ENCODE assay signal across 10 cellular contexts in the genomic region with DNA sequence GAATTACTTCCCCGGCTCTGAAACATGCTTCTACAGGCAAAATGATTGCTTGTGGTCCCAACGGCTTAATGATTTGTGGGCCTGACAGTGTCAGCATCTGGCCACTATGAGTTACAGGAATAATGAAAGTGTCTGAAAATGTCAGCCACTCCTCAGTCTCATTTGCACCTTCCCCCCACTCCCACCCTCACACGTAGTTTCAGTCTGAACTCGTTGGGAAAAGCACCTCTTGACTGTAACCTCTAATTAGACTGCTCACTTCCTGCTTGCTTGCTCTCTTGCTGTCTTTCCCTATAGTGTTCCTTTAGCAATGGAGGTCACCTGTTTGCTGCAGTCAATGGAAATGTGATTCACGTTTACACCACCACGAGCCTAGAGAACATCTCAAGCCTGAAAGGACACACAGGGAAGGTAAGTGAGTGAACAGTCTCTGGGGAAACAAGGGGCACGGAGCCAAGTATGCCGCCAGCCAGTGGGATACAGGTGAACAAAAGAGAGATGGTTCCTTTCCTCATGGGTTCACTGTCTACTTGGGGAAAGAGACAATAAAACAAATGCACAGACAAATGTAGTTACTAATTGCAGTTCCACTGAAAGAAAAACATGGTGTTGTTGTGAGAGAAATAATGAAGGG. TPM values are rescaled to one million over a fixed set of nuclear protein-coding genes. Genes with fewer than 3 reads are reported as not detected.
DNase-seq lines count a peak whose midpoint lies in the region; ATAC-seq and TF ChIP-seq lines count a peak whose summit lies in the region.
"Had no signal": no experiment of that assay in that cellular context is flagged by ENCODE, and none has a peak within 500 bp of the region (broad histone marks: within the 10 kb centered on the region; RNA-seq: fewer than 3 reads in every experiment).

No MANE protein-coding gene starts in this region.

- H4K8ac ChIP-seq in IMR-90 (ENCODE audit: low read depth in 2 of 2, low read length in 2 of 2), result no peak overlapping the region; a peak in 1 of 4 replicates

- POLR2A ChIA-PET in IMR-90 (lab: Charles Lee; ENCODE audit: unreplicated experiment), result no interaction called here
- POLR2A ChIA-PET in naive thymus-derived CD8-positive, alpha-beta T cell (lab: Charles Lee), result no interaction called here

- dilution Hi-C loops in IMR-90 (cut with HindIII; ENCODE audit: low sequenced_read_pairs, unreplicated experiment), result no loop called here

- H3K9me3 ChIP-seq in IMR-90 (ENCODE audit: control insufficient read depth, insufficient read depth, low read length), result no peaks in the 10 kb centered on the region

- CTCF ChIA-PET in IMR-90 (lab: Yijun Ruan, JAX), result no interaction called here

- H2BK120ac ChIP-seq in IMR-90 (ENCODE audit: low read depth, low read length), result peak overlapping the region; percentile 66; the same call in 1 of the 2 replicates

- H3K9me3 Mint-ChIP-seq in activated T-helper 17 cell treated with anti-CD3 and anti-CD28 coated beads, Interleukin-2, amount 50 U/mL, for 72 hours, result peaks cover 6% of the 10 kb centered on the region
- peaks cover 1 to 6% of the 10 kb centered on the region in 2 donors for H3K9me3 Mint-ChIP-seq in effector memory CD8-positive, alpha-beta T cell
- H3K9me3 Mint-ChIP-seq in naive thymus-derived CD8-positive, alpha-beta T cell, result peaks cover 4 to 14% (median 11%) of the 10 kb centered on the region in 9 donors

- no peak for TF ChIP-seq CTCF in GM12864 (IDR thresholded peaks at IDR 0.05; ENCODE audit: low read depth, low read length, missing control alignments)
- TF ChIP-seq CTCF in IMR-90 (conservative IDR thresholded peaks at IDR 0.05; ENCODE audit: low read depth, low read length), result no peak

- no peaks in the 10 kb centered on the region for H3K79me1 ChIP-seq in IMR-90 (ENCODE audit: low read depth in 1 of 2, low read length in 2 of 2)

- H3K27me3 Mint-ChIP-seq in activated T-helper 17 cell treated with anti-CD3 and anti-CD28 coated beads, Interleukin-2, amount 50 U/mL, for 72 hours, result peaks cover 15% of the 10 kb centered on the region
- peaks cover 0 to 18% of the 10 kb centered on the region in 2 donors for H3K27me3 Mint-ChIP-seq in effector memory CD8-positive, alpha-beta T cell
- H3K27me3 Mint-ChIP-seq in naive thymus-derived CD8-positive, alpha-beta T cell, result peaks cover 7 to 19% (median 9%) of the 10 kb centered on the region in 5 donors

- no peak overlapping the region for H2BK20ac ChIP-seq in IMR-90 (ENCODE audit: low read depth, low read length)

- no CpG with 5 or more reads among the region's 8 CpGs for WGBS in IMR-90 (ENCODE audit: extremely low coverage in 2 of 2, insufficient read length in 1 of 2), 2 experiments

- H3K9me1 ChIP-seq in IMR-90 (ENCODE audit: insufficient read depth, low read length), result no peaks in the 10 kb centered on the region

- H3K27ac Mint-ChIP-seq in activated T-helper 17 cell treated with anti-CD3 and anti-CD28 coated beads, Interleukin-2, amount 50 U/mL, for 72 hours, result no peak overlapping the region
- no peak overlapping the region for H3K27ac Mint-ChIP-seq in effector memory CD8-positive, alpha-beta T cell
- no peak overlapping the region for H3K27ac Mint-ChIP-seq in naive thymus-derived CD8-positive, alpha-beta T cell
- H3K27ac Mint-ChIP-seq: activated T-cell treated with anti-CD3 and anti-CD28 coated beads, Interleukin-2, amount 50 U/mL, for 72 hours; T-helper 1 cell treated with Interleukin-12 subunit alpha and Interleukin-12 subunit beta and Interleukin-4 antibody, amounts not matched to agents 30 μg/mL and 1 μg/mL, for 36 hours had no signal

- H3K4me3 Mint-ChIP-seq in activated T-helper 17 cell treated with anti-CD3 and anti-CD28 coated beads, Interleukin-2, amount 50 U/mL, for 72 hours, result no peak overlapping the region
- no peak overlapping the region for H3K4me3 Mint-ChIP-seq in effector memory CD8-positive, alpha-beta T cell
- no peak overlapping the region for H3K4me3 Mint-ChIP-seq in naive thymus-derived CD8-positive, alpha-beta T cell
- H3K4me3 Mint-ChIP-seq: activated T-cell treated with anti-CD3 and anti-CD28 coated beads, Interleukin-2, amount 50 U/mL, for 72 hours; T-helper 1 cell treated with Interleukin-12 subunit alpha and Interleukin-12 subunit beta and Interleukin-4 antibody, amounts not matched to agents 30 μg/mL and 1 μg/mL, for 36 hours had no signal

- no peak for TF ChIP-seq POLR2A in IMR-90 (IDR thresholded peaks at IDR 0.05; ENCODE audit: low read depth, low read length)

- no peaks in the 10 kb centered on the region for H3K4me1 ChIP-seq in IMR-90 (ENCODE audit: control insufficient read depth, insufficient read depth, low read length)

- no peak for TF ChIP-seq RAD21 in IMR-90 (IDR thresholded peaks at IDR 0.05; ENCODE audit: low read length)

- H2AK9ac ChIP-seq in IMR-90 (replicated peaks; ENCODE audit: low read depth, low read length, poor library complexity), result peak overlapping the region; percentile 14

- intact Hi-C loops in IMR-90 (cut with micrococcal nuclease), result no loop called here

- H3K4me3 ChIP-seq in GM12864 (ENCODE audit: low read depth, low read length) (peak overlapping the region; percentile 48), IMR-90 (ENCODE audit: insufficient read depth, low read depth, low read length) (no peak overlapping the region)

- H3K27ac ChIP-seq in IMR-90 (ENCODE audit: insufficient read depth, low read length), result no peak overlapping the region

- H3K4me1 Mint-ChIP-seq in activated T-helper 17 cell treated with anti-CD3 and anti-CD28 coated beads, Interleukin-2, amount 50 U/mL, for 72 hours, result no peaks in the 10 kb centered on the region
- no peaks in the 10 kb centered on the region for H3K4me1 Mint-ChIP-seq in effector memory CD8-positive, alpha-beta T cell (ENCODE audit: low read depth in 2 of 2)
- H3K4me1 Mint-ChIP-seq in naive thymus-derived CD8-positive, alpha-beta T cell, result no peaks in the 10 kb centered on the region

- 0 out of 3 replicates have a peak overlapping the region, but pooled peaks have one; percentile 59 for H2BK15ac ChIP-seq in IMR-90 (ENCODE audit: low read depth, low read length)

- H3K4me2 ChIP-seq in IMR-90 (ENCODE audit: low read depth, low read length), result no peak overlapping the region

- no peak overlapping the region for H3K18ac ChIP-seq in IMR-90 (ENCODE audit: low read depth, low read length)

- in situ Hi-C loops in IMR-90 (cut with MboI; ENCODE audit: low sequenced_read_pairs), result no loop called here

- peak overlapping the region; percentile 25; the same call in 1 of the 2 replicates for H3K56ac ChIP-seq in IMR-90 (ENCODE audit: extremely low read depth, insufficient read depth, low read length)

- H3K27me3 ChIP-seq in IMR-90 (ENCODE audit: control insufficient read depth, insufficient read depth, low read length), result no peaks in the 10 kb centered on the region

- no peak overlapping the region for H3K9ac ChIP-seq in IMR-90 (ENCODE audit: low read depth, low read length)

- no peaks in the 10 kb centered on the region for H4K20me1 ChIP-seq in IMR-90 (ENCODE audit: insufficient read depth, low read length)

- no peaks in the 10 kb centered on the region for H3K36me3 Mint-ChIP-seq in activated T-helper 17 cell treated with anti-CD3 and anti-CD28 coated beads, Interleukin-2, amount 50 U/mL, for 72 hours (ENCODE audit: low read depth)
- H3K36me3 Mint-ChIP-seq in effector memory CD8-positive, alpha-beta T cell (ENCODE audit: insufficient read depth), result no peaks in the 10 kb centered on the region
- H3K36me3 Mint-ChIP-seq in naive thymus-derived CD8-positive, alpha-beta T cell, result peaks cover 0 to 11% (median 7%) of the 10 kb centered on the region in 3 donors

- no peak overlapping the region for H2BK5ac ChIP-seq in IMR-90 (ENCODE audit: low read depth, low read length, poor library complexity, severe bottlenecking)

- ATAC-seq in GM21423 (IDR thresholded peaks at IDR 0.05; ENCODE audit: unreplicated experiment), result peak; percentile 74
- ATAC-seq in IMR-90 (ENCODE audit: low read depth), result no peak
- peak; percentile 79 for ATAC-seq in activated T-helper 17 cell treated with anti-CD3 and anti-CD28 coated beads, Interleukin-2, amount 50 U/mL, for 72 hours (replicated peaks)
- ATAC-seq in effector memory CD8-positive, alpha-beta T cell (replicated peaks), result no peak
- no peak for ATAC-seq in naive thymus-derived CD8-positive, alpha-beta T cell

- no peak overlapping the region for H4K91ac ChIP-seq in IMR-90 (ENCODE audit: insufficient read depth, low read depth, low read length)

- BruUV-seq in IMR-90 (replicated peaks; lab: Mats Ljungman, UMichigan), result no TSS peak

- no peak overlapping the region for H3K23ac ChIP-seq in IMR-90 (ENCODE audit: low read depth, low read length)

- H3K36me3 ChIP-seq in IMR-90 (ENCODE audit: control insufficient read depth, insufficient read depth, low read length), result no peaks in the 10 kb centered on the region

- no peak overlapping the region for H4K5ac ChIP-seq in IMR-90 (ENCODE audit: low read depth, low read length)

- H3K14ac ChIP-seq in IMR-90 (replicated peaks; ENCODE audit: low read depth, low read length), result no peak overlapping the region

- DNase-seq in GM12864 (ENCODE audit: low read depth) (peak; percentile 74), IMR-90 (no peak), 8988T (no peak), A172 (ENCODE audit: low spot score) (no peak)
- no peak for DNase-seq in effector memory CD8-positive, alpha-beta T cell
- DNase-seq in naive thymus-derived CD8-positive, alpha-beta T cell, result no peak

- peak overlapping the region; percentile 53 for H2AFZ ChIP-seq in IMR-90 (replicated peaks; ENCODE audit: low read length, poor library complexity)

- H3K4ac ChIP-seq in IMR-90 (ENCODE audit: low read depth, low read length), result no peak overlapping the region

- peak overlapping the region; percentile 29; the same call in 1 of the 2 replicates for H2AK5ac ChIP-seq in IMR-90 (ENCODE audit: low read depth, low read length)

RNA-seq across cellular contexts. Expression of a gene that starts 27.1 kb away (rescaled TPM):
- 0.28 and 0.36 TPM in 2 replicates for total RNA-seq in IMR-90 (2012; rRNA removed)
- polyA plus RNA-seq in IMR-90 (2012; rRNA removed), result 0.19 and 0.29 TPM in 2 replicates
- 0.11 TPM in 2 replicates for polyA plus RNA-seq in IMR-90 (2012; cell fraction: cytosol; rRNA removed)
- polyA plus RNA-seq in IMR-90 (2012; cell fraction: nucleus; rRNA removed; ENCODE audit: low replicate concordance), result 0.50 and 2.7 TPM in 2 replicates
- total RNA-seq in activated T-helper 17 cell treated with anti-CD3 and anti-CD28 coated beads, Interleukin-2, amount 50 U/mL, for 72 hours, result under 1 TPM; 0.06 to 0.74 TPM
- total RNA-seq in naive thymus-derived CD8-positive, alpha-beta T cell, result not detected
- under 1 TPM in 1 of 3 donors, not detected in 2; 0.04 TPM for polyA plus RNA-seq in naive thymus-derived CD8-positive, alpha-beta T cell
- 0.12 and 0.98 TPM in 2 replicates for total RNA-seq in A172 (2014; rRNA removed; shearing (Covaris generic))

RNA-seq across cellular contexts. Expression of a gene that starts 27.1 kb away (rescaled TPM):
- 135 and 173 TPM in 2 replicates for total RNA-seq in IMR-90 (2012; rRNA removed)
- polyA plus RNA-seq in IMR-90 (2012; rRNA removed), result 79.0 and 82.8 TPM in 2 replicates
- 39.0 and 98.0 TPM in 2 replicates for polyA plus RNA-seq in IMR-90 (2012; cell fraction: cytosol; rRNA removed)
- 35.8 and 55.8 TPM in 2 replicates for polyA plus RNA-seq in IMR-90 (2012; cell fraction: nucleus; rRNA removed; ENCODE audit: low replicate concordance)
- 100 to 1,000 TPM in 1 of 2 donors, 10 to 100 TPM in 1; 52.0 to 121 TPM for total RNA-seq in activated T-helper 17 cell treated with anti-CD3 and anti-CD28 coated beads, Interleukin-2, amount 50 U/mL, for 72 hours
- 10 to 100 TPM; 27.3 to 30.4 TPM for total RNA-seq in naive thymus-derived CD8-positive, alpha-beta T cell
- polyA plus RNA-seq in naive thymus-derived CD8-positive, alpha-beta T cell, result 10 to 100 TPM; 50.9 to 57.4 (median 54.9) TPM
- total RNA-seq in A172 (2014; rRNA removed; shearing (Covaris generic)), result 167 and 244 TPM in 2 replicates

Comparison
In these comparisons a context has a peak if more than half of its experiments do, and no peak if none do; other contexts are left out.
1. ATAC-seq: peak in GM21423 (single experiment) and activated T-helper 17 cell treated with anti-CD3 and anti-CD28 coated beads, Interleukin-2, amount 50 U/mL, for 72 hours (single experiment); none in IMR-90 (single experiment), effector memory CD8-positive, alpha-beta T cell (single experiment) and naive thymus-derived CD8-positive, alpha-beta T cell (0 of 2).